8 cellular contexts compared by ENCODE assay signal in genomic region chr10:49540056-49540455, GRCh38. TPM values are rescaled to one million over a fixed set of nuclear protein-coding genes. Genes with fewer than 3 reads are reported as not detected.
DNase-seq lines count a peak whose midpoint lies in the region; ATAC-seq, FAIRE-seq and TF ChIP-seq lines count a peak whose summit lies in the region.
"Not testable (repeated sequence)": the region's sequence is repeated elsewhere in the genome, so short reads cannot be mapped to it uniquely, and the experiment has no call there.

No MANE protein-coding gene starts in this region.

- not testable (repeated sequence) for H3K9me3 Mint-ChIP-seq in HFFc6; endodermal cell; neural crest cell; stimulated activated naive B cell treated with anti-CD40 and anti-IgM and Interleukin-4, amounts not matched to agents 10 μg/mL and 1 μg/mL and 100 μg/mL, for 72 hours
- peaks cover 10% of the 10 kb centered on the region for H3K9me3 Mint-ChIP-seq in activated naive CD8-positive, alpha-beta T cell (ENCODE audit: low read depth)

- H3K9me1 ChIP-seq in keratinocyte (ENCODE audit: control insufficient read depth, extremely low read depth, insufficient read depth, low read length) = not testable (repeated sequence)

- TF ChIP-seq CTCF in HFFc6 (IDR thresholded peaks at IDR 0.05); endodermal cell (conservative IDR thresholded peaks at IDR 0.05); keratinocyte (optimal IDR thresholded peaks at IDR 0.05 in 1 of 3, IDR thresholded peaks at IDR 0.05 in 1 of 3, conservative IDR thresholded peaks at IDR 0.05 in 1 of 3; ENCODE audit: extremely low read depth in 1 of 3, insufficient read depth in 2 of 3, low read length in 3 of 3); neural crest cell (conservative IDR thresholded peaks at IDR 0.05): not testable (repeated sequence)

- not testable (repeated sequence) for DNase-seq in HFFc6; SJCRH30; endodermal cell; keratinocyte (ENCODE audit: low read depth, low spot score); neural crest cell (ENCODE audit: low read depth, low spot score); stimulated activated naive B cell treated with anti-CD40 and anti-IgM and Interleukin-4, amounts not matched to agents 10 μg/mL and 1 μg/mL and 100 μg/mL, for 72 hours

- peaks cover 10 to 21% (median 17%) of the 10 kb centered on the region in 11 experiments for H3K9me3 ChIP-seq in BLaER1 treated with 17β-estradiol and CSF1 and Interleukin-3, amounts not matched to agents 10 nM and 100 nM (replicated peaks in 1 of 11)
- not testable (repeated sequence) for H3K9me3 ChIP-seq in SJCRH30 (replicated peaks); endodermal cell (ENCODE audit: control insufficient read depth, low read length); keratinocyte (ENCODE audit: control insufficient read depth, low read depth, low read length)

- peaks cover 32 to 53% (median 44%) of the 10 kb centered on the region in 10 experiments for H3K4me1 ChIP-seq in BLaER1 treated with 17β-estradiol and CSF1 and Interleukin-3, amounts not matched to agents 10 nM and 100 nM
- not testable (repeated sequence) for H3K4me1 ChIP-seq in SJCRH30; endodermal cell (ENCODE audit: control insufficient read depth, insufficient read depth, low read length)
- H3K4me1 ChIP-seq in keratinocyte (ENCODE audit: control insufficient read depth, extremely low read depth, insufficient read depth, low read length) = peaks cover 36% of the 10 kb centered on the region

- peak overlapping the region in 9 of 11 experiments; percentile 84 to 96 (median 89); a peak in 15 of 22 replicates for H3K9ac ChIP-seq in BLaER1 treated with 17β-estradiol and CSF1 and Interleukin-3, amounts not matched to agents 10 nM and 100 nM
- not testable (repeated sequence) for H3K9ac ChIP-seq in endodermal cell (ENCODE audit: extremely low read depth, low read length, poor library complexity, severe bottlenecking)
- peak overlapping the region; percentile 95 for H3K9ac ChIP-seq in keratinocyte (ENCODE audit: control insufficient read depth, extremely low read depth, insufficient read depth, low read length)

- not testable (repeated sequence) for ATAC-seq in stimulated activated naive B cell treated with anti-CD40 and anti-IgM and Interleukin-4, amounts not matched to agents 10 μg/mL and 1 μg/mL and 100 μg/mL, for 72 hours (replicated peaks)

- 79 to 83% methylated on average over 11 to 15 of the region's 15 CpGs for WGBS in endodermal cell (ENCODE audit: insufficient coverage in 1 of 2, insufficient read length in 1 of 2), 2 experiments

- peak overlapping the region in 7 of 11 experiments; percentile 75 to 96 (median 87); a peak in 13 of 22 replicates for H3K27ac ChIP-seq in BLaER1 treated with 17β-estradiol and CSF1 and Interleukin-3, amounts not matched to agents 10 nM and 100 nM
- H3K27ac ChIP-seq in SJCRH30; endodermal cell (ENCODE audit: low read depth, low read length): not testable (repeated sequence)
- H3K27ac ChIP-seq in keratinocyte (ENCODE audit: control insufficient read depth, insufficient read depth, low read length) = peak overlapping the region; percentile 99

- H3K36me3 Mint-ChIP-seq in HFFc6 (ENCODE audit: low read depth) = peaks cover 37% of the 10 kb centered on the region
- not testable (repeated sequence) for H3K36me3 Mint-ChIP-seq in activated naive CD8-positive, alpha-beta T cell; endodermal cell (ENCODE audit: low read depth); neural crest cell (ENCODE audit: low read depth)
- H3K36me3 Mint-ChIP-seq in stimulated activated naive B cell treated with anti-CD40 and anti-IgM and Interleukin-4, amounts not matched to agents 10 μg/mL and 1 μg/mL and 100 μg/mL, for 72 hours = peaks cover 15 to 27% of the 10 kb centered on the region in 2 donors

- not testable (repeated sequence) for FAIRE-seq in keratinocyte (lab: Jason Lieb, UNC)

- H3K4me1 Mint-ChIP-seq in HFFc6 (ENCODE audit: low read depth) = peaks cover 42% of the 10 kb centered on the region
- peaks cover 33% of the 10 kb centered on the region for H3K4me1 Mint-ChIP-seq in activated naive CD8-positive, alpha-beta T cell (ENCODE audit: low read depth)
- H3K4me1 Mint-ChIP-seq in endodermal cell = peaks cover 12% of the 10 kb centered on the region
- peaks cover 27% of the 10 kb centered on the region for H3K4me1 Mint-ChIP-seq in neural crest cell
- peaks cover 25 to 33% of the 10 kb centered on the region in 2 donors for H3K4me1 Mint-ChIP-seq in stimulated activated naive B cell treated with anti-CD40 and anti-IgM and Interleukin-4, amounts not matched to agents 10 μg/mL and 1 μg/mL and 100 μg/mL, for 72 hours

- not testable (repeated sequence) for H3K27me3 Mint-ChIP-seq in HFFc6 (ENCODE audit: insufficient read depth)
- peaks cover 13% of the 10 kb centered on the region for H3K27me3 Mint-ChIP-seq in activated naive CD8-positive, alpha-beta T cell
- H3K27me3 Mint-ChIP-seq in endodermal cell (ENCODE audit: insufficient read depth) (peaks cover 30% of the 10 kb centered on the region), neural crest cell (ENCODE audit: low read depth) (peaks cover 30% of the 10 kb centered on the region)
- H3K27me3 Mint-ChIP-seq in stimulated activated naive B cell treated with anti-CD40 and anti-IgM and Interleukin-4, amounts not matched to agents 10 μg/mL and 1 μg/mL and 100 μg/mL, for 72 hours = peaks cover 15 to 19% of the 10 kb centered on the region in 2 donors

- peak overlapping the region; percentile 88 to 99 (median 95) for H3K4me2 ChIP-seq in BLaER1 treated with 17β-estradiol and CSF1 and Interleukin-3, amounts not matched to agents 10 nM and 100 nM
- H3K4me2 ChIP-seq in keratinocyte (ENCODE audit: control insufficient read depth, extremely low read depth, insufficient read depth, low read depth, low read length) = peak overlapping the region; percentile 99

- H3K27ac Mint-ChIP-seq in HFFc6 = peak overlapping the region; percentile 98
- H3K27ac Mint-ChIP-seq in activated naive CD8-positive, alpha-beta T cell; endodermal cell; neural crest cell (ENCODE audit: unreplicated experiment): not testable (repeated sequence)
- peak overlapping the region; percentile 97 for H3K27ac Mint-ChIP-seq in stimulated activated naive B cell treated with anti-CD40 and anti-IgM and Interleukin-4, amounts not matched to agents 10 μg/mL and 1 μg/mL and 100 μg/mL, for 72 hours

- not testable (repeated sequence) for H2AFZ ChIP-seq in keratinocyte (ENCODE audit: control insufficient read depth, low read length)

- H3K79me2 ChIP-seq in keratinocyte (ENCODE audit: control insufficient read depth, insufficient read depth, low read length) = peaks cover 33% of the 10 kb centered on the region

- peak overlapping the region; percentile 99 for H3K4me3 Mint-ChIP-seq in HFFc6
- H3K4me3 Mint-ChIP-seq in activated naive CD8-positive, alpha-beta T cell = peak overlapping the region; percentile 94
- H3K4me3 Mint-ChIP-seq in endodermal cell = peak overlapping the region; percentile 86
- peak overlapping the region; percentile 91 for H3K4me3 Mint-ChIP-seq in neural crest cell
- peak overlapping the region; percentile 85 to 89 for H3K4me3 Mint-ChIP-seq in stimulated activated naive B cell treated with anti-CD40 and anti-IgM and Interleukin-4, amounts not matched to agents 10 μg/mL and 1 μg/mL and 100 μg/mL, for 72 hours

- H4K20me1 ChIP-seq in BLaER1 treated with 17β-estradiol and CSF1 and Interleukin-3, amounts not matched to agents 10 nM and 100 nM = peaks cover 0 to 17% (median 3%) of the 10 kb centered on the region in 11 experiments; a peak in 7 of 22 replicates
- H4K20me1 ChIP-seq in keratinocyte (ENCODE audit: control insufficient read depth, extremely low read depth, insufficient read depth, low read length) = not testable (repeated sequence)

- not testable (repeated sequence) for H3K27me3 ChIP-seq in BLaER1 treated with 17β-estradiol and CSF1 and Interleukin-3, amounts not matched to agents 10 nM and 100 nM; SJCRH30; keratinocyte (ENCODE audit: control insufficient read depth, extremely low read depth, insufficient read depth, low read length)
- H3K27me3 ChIP-seq in endodermal cell (ENCODE audit: control insufficient read depth, insufficient read depth, low read length, poor library complexity, severe bottlenecking) = peaks cover 11% of the 10 kb centered on the region

- H3K36me3 ChIP-seq in BLaER1 treated with 17β-estradiol and CSF1 and Interleukin-3, amounts not matched to agents 10 nM and 100 nM; SJCRH30; endodermal cell (ENCODE audit: control insufficient read depth, insufficient read depth, low read length): not testable (repeated sequence)
- peaks cover 3 to 17% of the 10 kb centered on the region in 2 experiments for H3K36me3 ChIP-seq in keratinocyte (ENCODE audit: control insufficient read depth in 2 of 2, extremely low read depth in 1 of 2, insufficient read depth in 2 of 2, low read length in 2 of 2)

- dilution Hi-C loops in keratinocyte (cut with MboI; ENCODE audit: extremely low pct_ligation_motif_present, low sequenced_read_pairs) = not testable (repeated sequence)

- peak overlapping the region in 3 of 10 experiments; percentile 81 to 94 (median 86); a peak in 6 of 20 replicates for H3K4me3 ChIP-seq in BLaER1 treated with 17β-estradiol and CSF1 and Interleukin-3, amounts not matched to agents 10 nM and 100 nM
- H3K4me3 ChIP-seq in SJCRH30 = peak overlapping the region; percentile 91
- H3K4me3 ChIP-seq in endodermal cell (ENCODE audit: low read length) = peak overlapping the region; percentile 82
- H3K4me3 ChIP-seq in keratinocyte (ENCODE audit: control insufficient read depth in 2 of 3, extremely low read depth in 1 of 3, insufficient read depth in 2 of 3, low read depth in 1 of 3, low read length in 3 of 3) = not testable (repeated sequence)

RNA-seq across cellular contexts. Expression of gene ERCC6, which starts 1.1 kb away (rescaled TPM):
- total RNA-seq in HFFc6 (2021; fragmentation: NEBNext Ultra II Directional; extraction: Animal tissue kit (Norgen Biotek cat#: 25700)) = 10 to 100 TPM; 52.5 to 97.5 (median 59.3) TPM
- total RNA-seq in SJCRH30 (2014; rRNA removed; shearing (Covaris generic)) = 5.7 and 7.1 TPM in 2 replicates
- 10 to 100 TPM; 18.8 to 19.5 TPM for total RNA-seq in endodermal cell
- polyA plus RNA-seq in endodermal cell (2013, experiment 1 of 2) = 8.6 TPM
- polyA plus RNA-seq in endodermal cell (2013, experiment 2 of 2) = 7.0 TPM
- 27.3 to 36.8 TPM (median 31.0 TPM) in 3 replicates for polyA plus RNA-seq in keratinocyte
- polyA plus RNA-seq in keratinocyte (2011; ENCODE audit: low read depth) = 46.8 TPM
- 17.0 and 31.9 TPM in 2 replicates for polyA plus RNA-seq in keratinocyte (2011; cell fraction: cytosol; rRNA removed)
- 55.7 and 58.5 TPM in 2 replicates for polyA plus RNA-seq in keratinocyte (2011; cell fraction: nucleus; rRNA removed)
- polyA plus RNA-seq in keratinocyte (2012; ENCODE audit: low replicate concordance) = 24.3 and 25.9 TPM in 2 replicates
- polyA minus RNA-seq in keratinocyte = 97.6 to 151 TPM (median 131 TPM) in 3 replicates
- polyA minus RNA-seq in keratinocyte (2011; cell fraction: cytosol; rRNA and poly(A)+ RNA removed) = 35.7 TPM
- 65.8 and 114 TPM in 2 replicates for polyA minus RNA-seq in keratinocyte (2011; cell fraction: nucleus; rRNA and poly(A)+ RNA removed)
- total RNA-seq in neural crest cell = 19.7 and 23.0 TPM in 2 replicates
